1 cellular context compared by ENCODE assay signal in genomic region chr6:24909281-24910216, GRCh38.
TF ChIP-seq lines count a peak whose summit lies in the region.

No MANE protein-coding gene starts in this region.

TF ChIP-seq in IMR-90, 13 proteins besides CTCF, POLR2A, EP300 and RAD21:
- no peak for TF ChIP-seq SMC3 (IDR thresholded peaks at IDR 0.05; ENCODE audit: low read depth, low read length)
